Comparison of ENCODE assay signal across 25 cellular contexts in the genomic region with DNA sequence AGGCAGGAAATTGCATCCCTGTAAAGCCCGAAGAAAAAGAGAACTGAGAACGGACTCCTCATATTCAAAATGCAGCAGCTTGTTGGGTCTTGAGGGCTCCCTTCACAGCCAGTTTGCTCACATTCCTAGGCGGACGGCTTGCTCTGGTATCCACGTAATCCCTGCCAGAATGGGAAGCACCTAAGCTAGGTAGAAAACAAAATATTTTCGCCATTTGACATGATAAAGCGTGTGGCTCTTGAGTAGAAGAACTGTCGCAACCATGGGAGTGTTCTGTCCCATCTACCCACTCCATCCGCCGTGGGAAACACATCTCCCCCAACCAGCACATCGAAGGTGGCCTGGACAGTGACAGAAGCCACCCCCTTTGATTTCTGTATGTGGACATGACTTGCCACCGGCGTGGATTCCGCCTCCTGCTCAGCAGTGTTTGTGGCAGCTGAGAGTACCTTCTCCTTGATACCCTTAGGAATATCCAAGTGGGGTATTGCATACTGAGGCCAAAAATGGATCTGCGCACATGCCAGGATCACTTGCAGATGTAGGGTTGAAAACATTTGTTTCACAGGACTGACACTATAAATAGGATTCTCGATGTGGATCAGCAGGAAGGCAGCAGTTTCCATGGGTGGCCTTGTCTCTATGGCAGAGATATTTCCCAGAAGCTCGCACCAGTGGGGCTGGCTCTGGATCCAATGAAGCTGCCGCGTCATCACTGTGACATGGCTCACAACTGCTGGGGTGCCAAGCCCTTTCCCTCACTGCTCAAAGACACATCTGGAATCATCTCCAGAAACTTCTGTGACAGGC.
DNase-seq lines count a peak whose midpoint lies in the region; ATAC-seq and TF ChIP-seq lines count a peak whose summit lies in the region.
"Had no signal": no experiment of that assay in that cellular context is flagged by ENCODE, and none has a peak within 500 bp of the region (broad histone marks: within the 10 kb centered on the region; RNA-seq: fewer than 3 reads in every experiment).

No MANE protein-coding gene starts in this region.

- no peaks in the 10 kb centered on the region for H3K36me3 ChIP-seq in right atrium auricular region
- H3K36me3 ChIP-seq: BLaER1, upper lobe of left lung, WERI-Rb-1 had no signal

- TF ChIP-seq CTCF in right atrium auricular region (IDR thresholded peaks at IDR 0.05) (no peak), endothelial cell (IDR thresholded peaks at IDR 0.05; ENCODE audit: unreplicated experiment) (no peak)

- peak overlapping the region; percentile 11 for H3K4me3 Mint-ChIP-seq in dendritic cell treated with granulocyte-macrophage colony-stimulating factor and Interleukin-4, amounts not matched to agents 40 ng/mL and 50 ng/mL, for 4 days
- no peak overlapping the region for H3K4me3 Mint-ChIP-seq in activated T-cell treated with anti-CD3 and anti-CD28 coated beads, Interleukin-2, amount 50 U/mL, for 4 hours
- H3K4me3 Mint-ChIP-seq in activated CD8-positive, alpha-beta memory T cell treated with anti-CD3 and anti-CD28 coated beads, Interleukin-2, amount 10 ng/mL, durations not matched to agents 7 days and 5 days, result no peak overlapping the region
- H3K4me3 Mint-ChIP-seq in endothelial cell (ENCODE audit: unreplicated experiment), result no peak overlapping the region
- H3K4me3 Mint-ChIP-seq: stimulated activated naive CD8-positive, alpha-beta T cell treated with anti-CD3 and anti-CD28 coated beads, Interleukin-15, Interleukin-2, amounts not matched to agents 100 ng/mL and 50 ng/mL, for 24 hours; T-helper 1 cell treated with Interleukin-12 subunit alpha and Interleukin-12 subunit beta and Interleukin-4 antibody, amounts not matched to agents 30 μg/mL and 1 μg/mL, for 36 hours had no signal

- H3K27ac Mint-ChIP-seq in dendritic cell treated with granulocyte-macrophage colony-stimulating factor and Interleukin-4, amounts not matched to agents 40 ng/mL and 50 ng/mL, for 4 days, result no peak overlapping the region
- no peak overlapping the region for H3K27ac Mint-ChIP-seq in activated CD8-positive, alpha-beta memory T cell treated with anti-CD3 and anti-CD28 coated beads, Interleukin-2, amount 10 ng/mL, durations not matched to agents 7 days and 5 days
- H3K27ac Mint-ChIP-seq in endothelial cell (ENCODE audit: unreplicated experiment), result no peak overlapping the region
- H3K27ac Mint-ChIP-seq: stimulated activated naive CD8-positive, alpha-beta T cell treated with anti-CD3 and anti-CD28 coated beads, Interleukin-15, Interleukin-2, amounts not matched to agents 100 ng/mL and 50 ng/mL, for 24 hours; T-helper 1 cell treated with Interleukin-12 subunit alpha and Interleukin-12 subunit beta and Interleukin-4 antibody, amounts not matched to agents 30 μg/mL and 1 μg/mL, for 36 hours had no signal

- no peaks in the 10 kb centered on the region for H3K9me3 ChIP-seq in right atrium auricular region
- H3K9me3 ChIP-seq: BLaER1, psoas muscle, upper lobe of left lung had no signal

- H3K9me3 Mint-ChIP-seq in dendritic cell treated with granulocyte-macrophage colony-stimulating factor and Interleukin-4, amounts not matched to agents 40 ng/mL and 50 ng/mL, for 4 days, result no peaks in the 10 kb centered on the region
- peaks cover 6% of the 10 kb centered on the region for H3K9me3 Mint-ChIP-seq in activated T-cell treated with anti-CD3 and anti-CD28 coated beads, Interleukin-2, amount 50 U/mL, for 4 hours
- no peaks in the 10 kb centered on the region for H3K9me3 Mint-ChIP-seq in activated CD8-positive, alpha-beta memory T cell treated with anti-CD3 and anti-CD28 coated beads, Interleukin-2, amount 10 ng/mL, durations not matched to agents 7 days and 5 days (ENCODE audit: low read depth)
- H3K9me3 Mint-ChIP-seq in endothelial cell (ENCODE audit: unreplicated experiment), result no peaks in the 10 kb centered on the region
- H3K9me3 Mint-ChIP-seq: stimulated activated naive CD8-positive, alpha-beta T cell treated with anti-CD3 and anti-CD28 coated beads, Interleukin-15, Interleukin-2, amounts not matched to agents 100 ng/mL and 50 ng/mL, for 24 hours had no signal

- H3K27me3 Mint-ChIP-seq in dendritic cell treated with granulocyte-macrophage colony-stimulating factor and Interleukin-4, amounts not matched to agents 40 ng/mL and 50 ng/mL, for 4 days, result no peaks in the 10 kb centered on the region
- peaks cover 4% of the 10 kb centered on the region for H3K27me3 Mint-ChIP-seq in activated T-cell treated with anti-CD3 and anti-CD28 coated beads, Interleukin-2, amount 50 U/mL, for 4 hours (ENCODE audit: low read depth)
- no peaks in the 10 kb centered on the region for H3K27me3 Mint-ChIP-seq in activated CD8-positive, alpha-beta memory T cell treated with anti-CD3 and anti-CD28 coated beads, Interleukin-2, amount 10 ng/mL, durations not matched to agents 7 days and 5 days
- H3K27me3 Mint-ChIP-seq in endothelial cell (ENCODE audit: unreplicated experiment), result peaks cover 2% of the 10 kb centered on the region
- H3K27me3 Mint-ChIP-seq: stimulated activated naive CD8-positive, alpha-beta T cell treated with anti-CD3 and anti-CD28 coated beads, Interleukin-15, Interleukin-2, amounts not matched to agents 100 ng/mL and 50 ng/mL, for 24 hours had no signal

- H3K4me1 ChIP-seq in right atrium auricular region, result no peaks in the 10 kb centered on the region
- H3K4me1 ChIP-seq: psoas muscle, upper lobe of left lung had no signal

- H3K4me3 ChIP-seq in right atrium auricular region, result no peak overlapping the region
- H3K4me3 ChIP-seq: BLaER1, psoas muscle, upper lobe of left lung had no signal

- intact Hi-C loops in Right ventricle myocardium superior (cut with DNase I), result no loop called here
- intact Hi-C loops in dendritic cell treated with granulocyte-macrophage colony-stimulating factor and Interleukin-4, amounts not matched to agents 40 ng/mL and 50 ng/mL, for 4 days (cut with micrococcal nuclease), result no loop called here

- H3K27me3 ChIP-seq in right atrium auricular region, result no peaks in the 10 kb centered on the region
- H3K27me3 ChIP-seq: BLaER1, upper lobe of left lung had no signal

- H3K36me3 Mint-ChIP-seq in dendritic cell treated with granulocyte-macrophage colony-stimulating factor and Interleukin-4, amounts not matched to agents 40 ng/mL and 50 ng/mL, for 4 days (ENCODE audit: low read depth), result no peaks in the 10 kb centered on the region
- H3K36me3 Mint-ChIP-seq in activated T-cell treated with anti-CD3 and anti-CD28 coated beads, Interleukin-2, amount 50 U/mL, for 4 hours (ENCODE audit: insufficient read depth), result no peaks in the 10 kb centered on the region
- no peaks in the 10 kb centered on the region for H3K36me3 Mint-ChIP-seq in activated CD8-positive, alpha-beta memory T cell treated with anti-CD3 and anti-CD28 coated beads, Interleukin-2, amount 10 ng/mL, durations not matched to agents 7 days and 5 days
- H3K36me3 Mint-ChIP-seq in endothelial cell (ENCODE audit: low read depth, unreplicated experiment), result no peaks in the 10 kb centered on the region

- H3K27ac ChIP-seq in right atrium auricular region, result no peak overlapping the region
- H3K27ac ChIP-seq: BLaER1, psoas muscle, upper lobe of left lung, WERI-Rb-1 had no signal

- no peak for DNase-seq in Right ventricle myocardium superior
- no peak for DNase-seq in right atrium auricular region (ENCODE audit: low spot score)
- peak; percentile 19 for DNase-seq in medulla oblongata (ENCODE audit: extremely low spot score)
- DNase-seq in activated T-cell treated with anti-CD3 and anti-CD28 coated beads, Interleukin-2, amount 50 U/mL, for 4 hours, result no peak
- no peak for DNase-seq in activated CD8-positive, alpha-beta memory T cell treated with anti-CD3 and anti-CD28 coated beads, Interleukin-2, amount 10 ng/mL, durations not matched to agents 7 days and 5 days
- no peak for DNase-seq in endothelial cell (ENCODE audit: low spot score)
- DNase-seq: activated CD4-positive, alpha-beta T cell treated with anti-CD3 and anti-CD28 coated beads, Interleukin-2, amount 50 U/mL, for 4 hours; activated gamma-delta T cell treated with Interleukin-2 at 50 U/mL for 16 hours; caudate nucleus; EL; HCEC 1CT; mesenchymal stem cell; NCI-H1694; NCI-H526 treated with DMSO at 0.1 percent for 48 hours; OCI-M1; psoas muscle; SHP77 treated with DMSO at 0.1 percent for 48 hours; stimulated activated CD4-positive, alpha-beta T cell treated with anti-CD3 and anti-CD28 coated beads, Interleukin-4, amount 100 ng/mL, for 1 hour; upper lobe of left lung; WERI-Rb-1 had no signal

- ATAC-seq in Right ventricle myocardium superior (ENCODE audit: poor library complexity), result peak; percentile 34
- ATAC-seq in activated T-cell treated with anti-CD3 and anti-CD28 coated beads, Interleukin-2, amount 50 U/mL, for 4 hours, result no peak
- ATAC-seq in GM21723 (IDR thresholded peaks at IDR 0.05; ENCODE audit: unreplicated experiment), result no peak
- ATAC-seq in activated CD8-positive, alpha-beta memory T cell treated with anti-CD3 and anti-CD28 coated beads, Interleukin-2, amount 10 ng/mL, durations not matched to agents 7 days and 5 days, result no peak
- ATAC-seq: psoas muscle had no signal

- CTCF ChIA-PET in activated CD8-positive, alpha-beta memory T cell treated with anti-CD3 and anti-CD28 coated beads, Interleukin-2, amount 10 ng/mL, durations not matched to agents 7 days and 5 days (lab: Charles Lee), result no interaction called here

- no peaks in the 10 kb centered on the region for H3K4me1 Mint-ChIP-seq in dendritic cell treated with granulocyte-macrophage colony-stimulating factor and Interleukin-4, amounts not matched to agents 40 ng/mL and 50 ng/mL, for 4 days (ENCODE audit: low read depth)
- no peaks in the 10 kb centered on the region for H3K4me1 Mint-ChIP-seq in activated T-cell treated with anti-CD3 and anti-CD28 coated beads, Interleukin-2, amount 50 U/mL, for 4 hours (ENCODE audit: low read depth)
- H3K4me1 Mint-ChIP-seq in activated CD8-positive, alpha-beta memory T cell treated with anti-CD3 and anti-CD28 coated beads, Interleukin-2, amount 10 ng/mL, durations not matched to agents 7 days and 5 days, result no peaks in the 10 kb centered on the region
- no peaks in the 10 kb centered on the region for H3K4me1 Mint-ChIP-seq in endothelial cell (ENCODE audit: unreplicated experiment)
